Comparison of ENCODE assay signal across 19 cellular contexts in the genomic region with DNA sequence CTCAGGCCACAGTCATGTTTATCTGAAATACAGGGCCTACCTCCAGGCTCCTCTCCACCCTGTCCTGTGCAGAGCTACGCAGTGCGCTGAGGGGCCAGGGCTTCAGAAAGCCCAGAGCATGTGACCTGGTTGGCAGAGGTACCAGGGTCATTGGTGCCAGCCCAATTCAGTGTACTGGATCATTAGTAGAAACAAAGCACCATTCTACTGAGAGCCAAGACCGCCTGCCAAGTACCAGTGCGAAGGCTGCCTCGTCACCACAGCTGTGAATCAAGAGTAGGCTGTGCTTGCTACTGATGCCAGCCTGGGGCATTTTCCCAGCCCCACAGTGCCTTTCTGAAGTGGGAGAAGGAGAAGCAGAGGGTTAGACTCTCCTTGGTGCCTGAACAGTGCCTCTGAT. TPM values are rescaled to one million over a fixed set of nuclear protein-coding genes. Genes with fewer than 3 reads are reported as not detected.
DNase-seq lines count a peak whose midpoint lies in the region; ATAC-seq, FAIRE-seq and TF ChIP-seq lines count a peak whose summit lies in the region.
"Had no signal": no experiment of that assay in that cellular context is flagged by ENCODE, and none has a peak within 500 bp of the region (broad histone marks: within the 10 kb centered on the region; RNA-seq: fewer than 3 reads in every experiment).

No MANE protein-coding gene starts in this region.

- no peak for FAIRE-seq in HepG2 (lab: Jason Lieb, UNC)

- no peak overlapping the region for H3K4me2 ChIP-seq in HepG2 (ENCODE audit: low read depth, low read length)
- H3K4me2 ChIP-seq: SK-N-SH had no signal

- H3K27me3 Mint-ChIP-seq in HFFc6 (ENCODE audit: insufficient read depth) = no peaks in the 10 kb centered on the region

- 81% methylated on average over 5 of the region's 5 CpGs for WGBS in HepG2 (ENCODE audit: low lambda C conversion rate)

- H3K79me2 ChIP-seq in HepG2 (ENCODE audit: insufficient read depth, low read length) = no peaks in the 10 kb centered on the region

- no peaks in the 10 kb centered on the region for H3K9me3 ChIP-seq in right atrium auricular region
- H3K9me3 ChIP-seq in HepG2 (ENCODE audit: low read length) = no peaks in the 10 kb centered on the region
- H3K9me3 ChIP-seq: mucosa of descending colon, prostate gland had no signal

- intact Hi-C loops in HepG2 (cut with micrococcal nuclease; ENCODE audit: unreplicated experiment) = no loop called here

- POLR2A ChIA-PET in HepG2 (lab: Yijun Ruan, JAX) = no interaction called here

- in situ Hi-C loops in G401 (cut with HindIII; ENCODE audit: low sequenced_read_pairs) = no loop called here
- in situ Hi-C loops in HepG2 (cut with HindIII; ENCODE audit: extremely low pct_ligation_motif_present, low pct_unique_long_range_greater_than_20kb) = no loop called here

- no peaks in the 10 kb centered on the region for H3K36me3 ChIP-seq in right atrium auricular region
- H3K36me3 ChIP-seq in HepG2 (replicated peaks in 1 of 2; ENCODE audit: control insufficient read depth in 1 of 2, insufficient read depth in 2 of 2, low read length in 2 of 2) = no peaks in the 10 kb centered on the region
- H3K36me3 ChIP-seq: prostate gland, transverse colon had no signal

- H3K4me3 ChIP-seq in right atrium auricular region (no peak overlapping the region), HepG2 (replicated peaks in 1 of 3; ENCODE audit: insufficient read depth in 1 of 3, low read depth in 2 of 3, low read length in 3 of 3) (no peak overlapping the region)
- H3K4me3 ChIP-seq: mucosa of descending colon, prostate gland, transverse colon had no signal

- TF ChIP-seq CTCF in right atrium auricular region (IDR thresholded peaks at IDR 0.05) (no peak), HFFc6 (IDR thresholded peaks at IDR 0.05) (no peak), HepG2 (CRISPR knock-in tag; IDR thresholded peaks at IDR 0.05) (no peak)

- no peak for TF ChIP-seq RAD21 in HepG2 (CRISPR knock-in tag; IDR thresholded peaks at IDR 0.05)

- H3K4me1 Mint-ChIP-seq in HFFc6 (ENCODE audit: low read depth) = peaks cover 15% of the 10 kb centered on the region
- H3K4me1 Mint-ChIP-seq: activated CD4-positive, alpha-beta memory T cell treated with anti-CD3 and anti-CD28 coated beads, Interleukin-2, amount 10 ng/mL, durations not matched to agents 7 days and 5 days; immature natural killer cell had no signal

- H4K20me1 ChIP-seq in HepG2 (ENCODE audit: insufficient read depth, low read length) = no peaks in the 10 kb centered on the region

- H3K27ac Mint-ChIP-seq in HFFc6 = no peak overlapping the region
- H3K27ac Mint-ChIP-seq: activated CD4-positive, alpha-beta memory T cell treated with anti-CD3 and anti-CD28 coated beads, Interleukin-2, amount 10 ng/mL, durations not matched to agents 7 days and 5 days; activated T-helper 2 cell treated with anti-CD3 and anti-CD28 coated beads, Interferon-gamma antibody, Interleukin-2, Interleukin-4, amounts not matched to agents 10 μg/mL and 5 μg/mL and 100 μg/mL, durations not matched to agents 14 hours and 24 hours and 36 hours; immature natural killer cell had no signal

- H3K4me3 Mint-ChIP-seq in HFFc6 = no peak overlapping the region
- H3K4me3 Mint-ChIP-seq: activated CD4-positive, alpha-beta memory T cell treated with anti-CD3 and anti-CD28 coated beads, Interleukin-2, amount 10 ng/mL, durations not matched to agents 7 days and 5 days; immature natural killer cell had no signal

- H3K4me1 ChIP-seq in right atrium auricular region (peaks cover 0 to 18% of the 10 kb centered on the region in 2 donors), HepG2 (ENCODE audit: insufficient read depth, low read length) (no peaks in the 10 kb centered on the region)
- H3K4me1 ChIP-seq: prostate gland, transverse colon had no signal

- H3K9ac ChIP-seq in HepG2 (ENCODE audit: insufficient read depth, low read depth, low read length) = no peak overlapping the region
- H3K9ac ChIP-seq: SK-N-SH had no signal

- no TSS peak for BruUV-seq in HepG2 (replicated peaks; lab: Mats Ljungman, UMichigan)

- no peaks in the 10 kb centered on the region for H3K9me3 Mint-ChIP-seq in HFFc6
- H3K9me3 Mint-ChIP-seq: activated T-helper 2 cell treated with anti-CD3 and anti-CD28 coated beads, Interferon-gamma antibody, Interleukin-2, Interleukin-4, amounts not matched to agents 10 μg/mL and 5 μg/mL and 100 μg/mL, durations not matched to agents 14 hours and 24 hours and 36 hours had no signal

- H3K27ac ChIP-seq in right atrium auricular region (peak overlapping the region; percentile 65 to 79), HepG2 (ENCODE audit: extremely low read length, insufficient read depth, low read length) (no peak overlapping the region)
- H3K27ac ChIP-seq: prostate gland had no signal

- CTCF ChIA-PET in HepG2 (lab: Yijun Ruan, JAX; ENCODE audit: low intra/inter-chr PET ratio, low total read pairs) = no interaction called here

- ATAC-seq in HepG2 (no peak), GM18505 (IDR thresholded peaks at IDR 0.05; ENCODE audit: unreplicated experiment) (no peak)
- ATAC-seq: mucosa of descending colon had no signal

- DNase-seq in G401 (ENCODE audit: low spot score) = peak; percentile 49
- DNase-seq in cerebellar cortex (ENCODE audit: low spot score) = peak; percentile 37
- DNase-seq in right atrium auricular region (ENCODE audit: low spot score) = peak; percentile 61
- DNase-seq in putamen (ENCODE audit: low spot score) = peak; percentile 99
- no peak for DNase-seq in HFFc6
- no peak for DNase-seq in HepG2 (ENCODE audit: low spot score)
- DNase-seq in NCI-H1048 (lab: John Stamatoyannopoulos, UW) = no peak
- DNase-seq: ACHN; effector memory CD4-positive, alpha-beta T cell; HCEC 1CT; immature natural killer cell; mucosa of descending colon; OCI-M1; SK-N-SH; transverse colon had no signal

- no peak overlapping the region for H2AFZ ChIP-seq in HepG2 (ENCODE audit: low read length)

- no peaks in the 10 kb centered on the region for H3K27me3 ChIP-seq in right atrium auricular region
- peaks cover 0 to 4% of the 10 kb centered on the region in 2 experiments; a peak in 3 of 5 replicates for H3K27me3 ChIP-seq in HepG2 (ENCODE audit: control insufficient read depth in 1 of 2, insufficient read depth in 2 of 2, low read length in 2 of 2)
- H3K27me3 ChIP-seq: transverse colon had no signal

- H3K36me3 Mint-ChIP-seq in HFFc6 (ENCODE audit: low read depth) = no peaks in the 10 kb centered on the region
- H3K36me3 Mint-ChIP-seq: immature natural killer cell had no signal

- no peak for TF ChIP-seq POLR2A in HepG2 (IDR thresholded peaks at IDR 0.05; ENCODE audit: insufficient read depth in 1 of 2, low read depth in 2 of 2, low read length in 2 of 2)
- no peak for TF ChIP-seq POLR2A in GM18505 (IDR thresholded peaks at IDR 0.05; ENCODE audit: borderline replicate concordance, extremely low read depth, insufficient read depth, insufficient read length)

- TF ChIP-seq EP300 in HepG2 (IDR thresholded peaks at IDR 0.05; ENCODE audit: low read depth in 2 of 2, low read length in 2 of 2) (no peak), HepG2 (CRISPR knock-in tag; IDR thresholded peaks at IDR 0.05; ENCODE audit: borderline replicate concordance) (no peak)

TF ChIP-seq in HepG2, 621 proteins besides CTCF, POLR2A, EP300 and RAD21:
- TF ChIP-seq CERS6 (CRISPR knock-in tag; IDR thresholded peaks at IDR 0.05) (no peak), NFE2L1 (CRISPR knock-in tag; IDR thresholded peaks at IDR 0.05; ENCODE audit: borderline replicate concordance) (no peak), ZNF331 (CRISPR knock-in tag; IDR thresholded peaks at IDR 0.05) (no peak), TCF12 (IDR thresholded peaks at IDR 0.05) (no peak), TCF12 (CRISPR knock-in tag; IDR thresholded peaks at IDR 0.05) (no peak)

RNA-seq across cellular contexts. Expression of gene CAPN9, which starts 59.8 kb away (rescaled TPM):
- 0.20 TPM in 1 of 2 replicates, not detected in the other for total RNA-seq in G401 (2014; rRNA removed; shearing (Covaris generic))
- not detected for total RNA-seq in right atrium auricular region
- total RNA-seq in HFFc6 (2021; fragmentation: NEBNext Ultra II Directional; extraction: Animal tissue kit (Norgen Biotek cat#: 25700)) = not detected
- total RNA-seq in HepG2 (2016; rRNA removed; fragmentation: Illumina TruSeq; extraction: Trizol) = 0.17 and 0.31 TPM in 2 replicates
- not detected in 2 replicates for total RNA-seq in HepG2 (2016; cell fraction: cytosol; rRNA removed; fragmentation: Illumina TruSeq; extraction: Trizol; ENCODE audit: low read depth)
- 0.09 and 0.16 TPM in 2 replicates for total RNA-seq in HepG2 (2016; cell fraction: insoluble cytoplasmic fraction; rRNA removed; fragmentation: Illumina TruSeq; extraction: Trizol)
- total RNA-seq in HepG2 (2016; cell fraction: membrane; rRNA removed; fragmentation: Illumina TruSeq; extraction: Trizol) = not detected in 2 replicates
- total RNA-seq in HepG2 (2016; cell fraction: nucleus; rRNA removed; fragmentation: Illumina TruSeq; extraction: Trizol) = not detected in 2 replicates
- 0.04 and 0.10 TPM in 2 replicates for polyA plus RNA-seq in HepG2 (2011; rRNA removed)
- 0.06 and 0.11 TPM in 2 replicates for polyA plus RNA-seq in HepG2 (2011; cell fraction: cytosol; rRNA removed)
- 0.19 TPM in 1 of 2 replicates, not detected in the other for polyA plus RNA-seq in HepG2 (2011; cell fraction: nucleus; rRNA removed)
- 0.09 TPM in 1 of 2 replicates, not detected in the other for polyA plus RNA-seq in HepG2 (2012)
- polyA plus RNA-seq in HepG2 (2016; cell fraction: cytosol; fragmentation: Illumina TruSeq; extraction: Trizol; ENCODE audit: low read depth) = 0.26 TPM in 1 of 2 replicates, not detected in the other
- polyA plus RNA-seq in HepG2 (2016; cell fraction: insoluble cytoplasmic fraction; fragmentation: Illumina TruSeq; extraction: Trizol; ENCODE audit: low read depth) = not detected in 2 replicates
- 0.06 TPM in 1 of 2 replicates, not detected in the other for polyA plus RNA-seq in HepG2 (2016; cell fraction: membrane; fragmentation: Illumina TruSeq; extraction: Trizol; ENCODE audit: low read depth)
- polyA plus RNA-seq in HepG2 (2016; cell fraction: nucleus; fragmentation: Illumina TruSeq; extraction: Trizol; ENCODE audit: insufficient read depth, low read depth) = 0.21 TPM in 1 of 2 replicates, not detected in the other
- 0.12 TPM in 1 of 2 replicates, not detected in the other for polyA minus RNA-seq in HepG2 (2011; rRNA and poly(A)+ RNA removed; ENCODE audit: low replicate concordance)
- polyA minus RNA-seq in HepG2 (2011; cell fraction: cytosol; rRNA and poly(A)+ RNA removed) = not detected in 2 replicates
- not detected in 2 replicates for polyA minus RNA-seq in HepG2 (2011; cell fraction: nucleus; rRNA and poly(A)+ RNA removed)
- total RNA-seq: activated CD4-positive, alpha-beta memory T cell treated with anti-CD3 and anti-CD28 coated beads, Interleukin-2, amount 10 ng/mL, durations not matched to agents 7 days and 5 days; activated T-helper 2 cell treated with anti-CD3 and anti-CD28 coated beads, Interferon-gamma antibody, Interleukin-2, Interleukin-4, amounts not matched to agents 10 μg/mL and 5 μg/mL and 100 μg/mL, durations not matched to agents 14 hours and 24 hours and 36 hours had no signal
- polyA plus RNA-seq: immature natural killer cell, SK-N-SH had no signal

Comparison
In these comparisons a context has a peak if more than half of its experiments do, and no peak if none do; other contexts are left out.
1. DNase-seq: peak in G401 (single experiment), cerebellar cortex (single experiment), right atrium auricular region (single experiment) and putamen (single experiment); none in HFFc6 (single experiment), HepG2 (single experiment) and NCI-H1048 (single experiment).